Comparison of ENCODE assay signal across 1 cellular context in genomic region chr12:55724226-55724939, GRCh38.
TF ChIP-seq lines count a peak whose summit lies in the region.

No MANE protein-coding gene starts in this region.

TF ChIP-seq in K562, 482 proteins besides CTCF, POLR2A, EP300 and RAD21 (continued from another document and continues in another):
- TF ChIP-seq CUX1 (CRISPR knock-in tag; IDR thresholded peaks at IDR 0.05), result no peak
- TF ChIP-seq, protein P1, sequence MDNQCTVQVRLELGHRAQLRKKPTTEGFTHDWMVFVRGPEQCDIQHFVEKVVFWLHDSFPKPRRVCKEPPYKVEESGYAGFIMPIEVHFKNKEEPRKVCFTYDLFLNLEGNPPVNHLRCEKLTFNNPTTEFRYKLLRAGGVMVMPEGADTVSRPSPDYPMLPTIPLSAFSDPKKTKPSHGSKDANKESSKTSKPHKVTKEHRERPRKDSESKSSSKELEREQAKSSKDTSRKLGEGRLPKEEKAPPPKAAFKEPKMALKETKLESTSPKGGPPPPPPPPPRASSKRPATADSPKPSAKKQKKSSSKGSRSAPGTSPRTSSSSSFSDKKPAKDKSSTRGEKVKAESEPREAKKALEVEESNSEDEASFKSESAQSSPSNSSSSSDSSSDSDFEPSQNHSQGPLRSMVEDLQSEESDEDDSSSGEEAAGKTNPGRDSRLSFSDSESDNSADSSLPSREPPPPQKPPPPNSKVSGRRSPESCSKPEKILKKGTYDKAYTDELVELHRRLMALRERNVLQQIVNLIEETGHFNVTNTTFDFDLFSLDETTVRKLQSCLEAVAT (IDR thresholded peaks at IDR 0.05), result no peak
- TF ChIP-seq CREBBP (IDR thresholded peaks at IDR 0.05; ENCODE audit: low read depth, low read length), result no peak
- no peak for TF ChIP-seq ZBTB7A (IDR thresholded peaks at IDR 0.05; ENCODE audit: borderline replicate concordance, control insufficient read depth, low read depth, low read length)
- TF ChIP-seq ATF4 (CRISPR knock-in tag; IDR thresholded peaks at IDR 0.05), result 0 out of 2 replicates have a peak, but pooled peaks have one; percentile 2
- no peak for TF ChIP-seq MAZ (CRISPR knock-in tag; conservative IDR thresholded peaks at IDR 0.05 in 1 of 2, IDR thresholded peaks at IDR 0.05 in 1 of 2)
- TF ChIP-seq POLR2G (IDR thresholded peaks at IDR 0.05; ENCODE audit: low read depth, low read length), result peak; percentile 63; the same call in 1 of the 2 replicates
- no peak for TF ChIP-seq TRIM25 (IDR thresholded peaks at IDR 0.05; ENCODE audit: borderline replicate concordance)
- TF ChIP-seq DEAF1 (CRISPR knock-in tag; IDR thresholded peaks at IDR 0.05), result peak; percentile 65
- TF ChIP-seq DMBX1 (CRISPR knock-in tag; IDR thresholded peaks at IDR 0.05; ENCODE audit: borderline replicate concordance), result no peak
- TF ChIP-seq RHOXF2B (CRISPR knock-in tag; conservative IDR thresholded peaks at IDR 0.05), result no peak
- no peak for TF ChIP-seq CHD2 (IDR thresholded peaks at IDR 0.05; ENCODE audit: low read depth, low read length)
- 0 out of 2 replicates have a peak, but pooled peaks have one; percentile 8 for TF ChIP-seq MYNN (IDR thresholded peaks at IDR 0.05)
- no peak for TF ChIP-seq MYNN (CRISPR knock-in tag; IDR thresholded peaks at IDR 0.05)
- TF ChIP-seq NFXL1 (CRISPR knock-in tag; IDR thresholded peaks at IDR 0.05), result no peak
- no peak for TF ChIP-seq USF1 (CRISPR knock-in tag; IDR thresholded peaks at IDR 0.05)
- TF ChIP-seq SMC3 (conservative IDR thresholded peaks at IDR 0.05; ENCODE audit: insufficient read depth, low read depth, low read length), result peak; percentile 77; the same call in 1 of the 2 replicates
- 0 out of 2 replicates have a peak, but pooled peaks have one; percentile 27 for TF ChIP-seq ZBED1 (IDR thresholded peaks at IDR 0.05)
- no peak for TF ChIP-seq HEY1 (CRISPR knock-in tag; IDR thresholded peaks at IDR 0.05; ENCODE audit: borderline replicate concordance)
- TF ChIP-seq HNRNPUL1 (IDR thresholded peaks at IDR 0.05; ENCODE audit: low read length), result no peak
- TF ChIP-seq IRF1 (CRISPR knock-in tag; IDR thresholded peaks at IDR 0.05; ENCODE audit: borderline replicate concordance), result no peak
- TF ChIP-seq KLF1 (tag; IDR thresholded peaks at IDR 0.05), result no peak
- no peak for TF ChIP-seq ZNF75A (CRISPR knock-in tag; IDR thresholded peaks at IDR 0.05)
- no peak for TF ChIP-seq NFATC3 (IDR thresholded peaks at IDR 0.05)
- no peak for TF ChIP-seq ZNF274 (IDR thresholded peaks at IDR 0.05; ENCODE audit: borderline replicate concordance, low read depth, low read length)
- no peak for TF ChIP-seq ZZZ3 (IDR thresholded peaks at IDR 0.05)
- peak; percentile 88 for TF ChIP-seq POLR2AphosphoS2 (IDR thresholded peaks at IDR 0.05; ENCODE audit: low read length)
- no peak for TF ChIP-seq TGIF2 (CRISPR knock-in tag; IDR thresholded peaks at IDR 0.05)
- TF ChIP-seq BCLAF1 (IDR thresholded peaks at IDR 0.05; ENCODE audit: borderline replicate concordance in 1 of 2, control insufficient read depth in 1 of 2, low read depth in 2 of 2, low read length in 1 of 2), result 0 out of 4 replicates have a peak, but pooled peaks of 1 of the 2 experiments have one; percentile 19
- TF ChIP-seq CBFB (CRISPR knock-in tag; IDR thresholded peaks at IDR 0.05), result no peak
- peak; percentile 37; the same call in 1 of the 2 replicates for TF ChIP-seq RBFOX2 (IDR thresholded peaks at IDR 0.05; ENCODE audit: low read depth, low read length)
- no peak for TF ChIP-seq CEBPZ (IDR thresholded peaks at IDR 0.05; ENCODE audit: borderline replicate concordance, low read depth, low read length)
- TF ChIP-seq YY1 (IDR thresholded peaks at IDR 0.05; ENCODE audit: borderline replicate concordance in 1 of 3, control insufficient read depth in 1 of 3, extremely low read depth in 1 of 3, insufficient read depth in 3 of 3, insufficient read length in 1 of 3, insufficient replicate concordance in 2 of 3, low read depth in 1 of 3, low read length in 2 of 3), result peak in 1 of 3 experiments; percentile 27
- no peak for TF ChIP-seq ZNF311 (CRISPR knock-in tag; IDR thresholded peaks at IDR 0.05)
- TF ChIP-seq, protein P2, sequence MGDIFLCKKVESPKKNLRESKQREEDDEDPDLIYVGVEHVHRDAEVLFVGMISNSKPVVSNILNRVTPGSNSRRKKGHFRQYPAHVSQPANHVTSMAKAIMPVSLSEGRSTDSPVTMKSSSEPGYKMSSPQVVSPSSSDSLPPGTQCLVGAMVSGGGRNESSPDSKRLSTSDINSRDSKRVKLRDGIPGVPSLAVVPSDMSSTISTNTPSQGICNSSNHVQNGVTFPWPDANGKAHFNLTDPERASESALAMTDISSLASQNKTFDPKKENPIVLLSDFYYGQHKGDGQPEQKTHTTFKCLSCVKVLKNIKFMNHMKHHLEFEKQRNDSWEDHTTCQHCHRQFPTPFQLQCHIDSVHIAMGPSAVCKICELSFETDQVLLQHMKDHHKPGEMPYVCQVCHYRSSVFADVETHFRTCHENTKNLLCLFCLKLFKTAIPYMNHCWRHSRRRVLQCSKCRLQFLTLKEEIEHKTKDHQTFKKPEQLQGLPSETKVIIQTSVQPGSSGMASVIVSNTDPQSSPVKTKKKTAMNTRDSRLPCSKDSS (IDR thresholded peaks at IDR 0.05; ENCODE audit: low read depth, partially characterized antibody), result no peak
- TF ChIP-seq XRCC3 (IDR thresholded peaks at IDR 0.05), result no peak
- no peak for TF ChIP-seq ZNF583 (CRISPR knock-in tag; IDR thresholded peaks at IDR 0.05)
